8 cellular contexts compared by ENCODE assay signal in the genomic region with DNA sequence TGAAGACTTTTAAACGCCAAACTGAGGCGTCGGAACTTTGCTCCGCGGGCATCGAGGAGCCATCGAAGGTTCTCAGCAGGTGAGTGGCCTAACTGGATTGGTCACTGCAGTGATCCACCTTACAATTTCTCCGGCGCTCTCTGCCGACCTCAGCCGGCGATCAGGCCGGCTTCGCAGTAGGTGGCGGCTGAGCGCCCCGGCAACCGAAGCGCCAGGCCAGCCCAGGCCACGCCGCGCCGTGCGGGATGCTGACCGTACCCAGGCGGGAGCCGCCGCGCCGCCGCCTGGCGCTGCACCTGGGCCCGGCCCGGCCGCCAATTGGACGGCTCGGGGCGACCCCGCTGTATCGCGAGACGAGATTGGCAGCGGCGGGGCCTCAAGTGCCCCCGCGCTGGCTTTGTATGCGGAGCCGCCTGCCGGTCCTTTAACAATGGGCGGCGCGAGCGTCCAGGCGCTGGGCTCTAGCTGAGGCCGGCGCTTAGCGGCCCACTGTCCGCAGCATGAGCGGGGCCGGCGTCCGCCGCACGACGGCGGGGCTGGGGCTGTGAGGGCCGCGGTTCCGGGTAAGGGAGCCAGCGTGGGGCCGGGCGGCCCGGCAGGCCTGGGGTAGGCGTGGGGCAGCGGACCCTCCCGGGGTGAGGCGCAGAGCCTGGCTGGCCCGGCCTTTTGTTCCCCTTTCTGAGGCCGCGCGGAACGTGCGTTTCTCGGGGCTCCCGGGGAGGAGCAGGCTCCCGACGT. TPM values are rescaled to one million over a fixed set of nuclear protein-coding genes. Genes with fewer than 3 reads are reported as not detected.
DNase-seq lines count a peak whose midpoint lies in the region; ATAC-seq and TF ChIP-seq lines count a peak whose summit lies in the region.

A gene with protein sequence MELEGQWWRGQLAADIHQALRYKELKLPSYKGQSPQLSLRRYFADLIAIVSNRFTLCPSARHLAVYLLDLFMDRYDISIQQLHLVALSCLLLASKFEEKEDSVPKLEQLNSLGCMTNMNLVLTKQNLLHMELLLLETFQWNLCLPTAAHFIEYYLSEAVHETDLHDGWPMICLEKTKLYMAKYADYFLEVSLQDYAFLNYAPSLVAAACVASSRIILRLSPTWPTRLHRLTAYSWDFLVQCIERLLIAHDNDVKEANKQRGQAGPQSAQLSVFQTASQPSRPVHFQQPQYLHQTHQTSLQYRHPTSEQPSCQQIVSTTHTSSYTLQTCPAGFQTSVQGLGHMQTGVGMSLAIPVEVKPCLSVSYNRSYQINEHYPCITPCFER (plus strand): TSS at position 427 of the 738 bp plus-strand sequence. CDS start 811 bp downstream, outside the sequence.

- intact Hi-C loops in adrenal gland (cut with DNase I), result no loop called here
- intact Hi-C loops in left ventricle myocardium inferior (cut with micrococcal nuclease), result no loop called here
- intact Hi-C loops in posterior vena cava (cut with DNase I), result loop anchor here in 1 of 2 donors (5.0 kb wide), 1 partner anchor 1441 kb away; no protein-coding TSS in a partner anchor

- 0 to 8% (median 0%) methylated on average over 7 to 87 of the region's 87 CpGs for WGBS in adrenal gland, 4 donors
- WGBS in upper lobe of left lung, 2 donors, result 1 to 2% methylated on average over 7 to 46 of the region's 87 CpGs

- H3K27me3 ChIP-seq in adrenal gland, result no peaks in the 10 kb centered on the region
- no peaks in the 10 kb centered on the region for H3K27me3 ChIP-seq in left ventricle myocardium inferior (ENCODE audit: low read depth)
- H3K27me3 ChIP-seq in upper lobe of left lung, result no peaks in the 10 kb centered on the region

- TF ChIP-seq EP300 in upper lobe of left lung (IDR thresholded peaks at IDR 0.05), result no peak

- DNase-seq in GM12865 (ENCODE audit: low read depth) (peak; percentile 92), NCI-H1048 (lab: John Stamatoyannopoulos, UW) (peak; percentile 69), SW480 (ENCODE audit: low spot score) (peak; percentile 86), adrenal gland (peak; percentile 88 to 95 (median 90)), left ventricle myocardium inferior (peak; percentile 89), posterior vena cava (ENCODE audit: low spot score) (peak; percentile 96), upper lobe of left lung (peak; percentile 89 to 98)

- no peak for TF ChIP-seq CTCF in GM12865 (IDR thresholded peaks at IDR 0.05; ENCODE audit: insufficient read depth, low read depth, low read length, missing control alignments)
- peak in 3 of 6 experiments; percentile 5 to 31 (median 17) for TF ChIP-seq CTCF in adrenal gland (IDR thresholded peaks at IDR 0.05)
- TF ChIP-seq CTCF in left ventricle myocardium inferior (IDR thresholded peaks at IDR 0.05; ENCODE audit: borderline replicate concordance), result peak; percentile 39
- TF ChIP-seq CTCF in upper lobe of left lung (IDR thresholded peaks at IDR 0.05), result peak in 4 of 6 experiments; percentile 18 to 55 (median 42)

- H3K4me1 ChIP-seq in adrenal gland (replicated peaks in 1 of 2), result peaks cover 11 to 16% of the 10 kb centered on the region in 2 donors
- peaks cover 25% of the 10 kb centered on the region for H3K4me1 ChIP-seq in left ventricle myocardium inferior
- peaks cover 4 to 33% (median 12%) of the 10 kb centered on the region in 4 donors for H3K4me1 ChIP-seq in upper lobe of left lung

- H3K36me3 ChIP-seq in adrenal gland (replicated peaks in 1 of 2), result no peaks in the 10 kb centered on the region
- H3K36me3 ChIP-seq in left ventricle myocardium inferior, result no peaks in the 10 kb centered on the region
- H3K36me3 ChIP-seq in upper lobe of left lung, result no peaks in the 10 kb centered on the region

- H3K9me3 ChIP-seq in adrenal gland (replicated peaks in 1 of 3) (no peaks in the 10 kb centered on the region), left ventricle myocardium inferior (replicated peaks) (no peaks in the 10 kb centered on the region), upper lobe of left lung (no peaks in the 10 kb centered on the region)

- TF ChIP-seq POLR2A in adrenal gland (IDR thresholded peaks at IDR 0.05) (peak; percentile 76 to 90), upper lobe of left lung (IDR thresholded peaks at IDR 0.05) (peak; percentile 40 to 91 (median 74))

- H3K4me3 ChIP-seq in GM12865 (ENCODE audit: low read depth, low read length) (peak within 1 kb of the TSS; percentile 92), adrenal gland (peak within 1 kb of the TSS; percentile 71 to 95 (median 78)), left ventricle myocardium inferior (peak within 1 kb of the TSS; percentile 82), upper lobe of left lung (peak within 1 kb of the TSS; percentile 74 to 90 (median 80))

- ATAC-seq in HG02588 (IDR thresholded peaks at IDR 0.05; ENCODE audit: unreplicated experiment), result peak; percentile 88
- peak; percentile 94 to 96 for ATAC-seq in upper lobe of left lung (ENCODE audit: low FRiP score in 2 of 2)

- H3K27ac ChIP-seq in adrenal gland (peak within 1 kb of the TSS; percentile 51 to 94 (median 88)), left ventricle myocardium inferior (replicated peaks) (peak within 1 kb of the TSS; percentile 89), upper lobe of left lung (peak within 1 kb of the TSS; percentile 79 to 94 (median 90))

RNA-seq across cellular contexts. Expression of the gene that starts here (rescaled TPM):
- total RNA-seq in adrenal gland (10 to 100 TPM in 1 of 8 donors, 1 to 10 TPM in 7; 4.1 to 10.7 (median 6.1) TPM), left ventricle myocardium inferior (2.4 TPM), posterior vena cava (1 to 10 TPM; 4.8 to 6.2 TPM), upper lobe of left lung (1 to 10 TPM in 5 of 6 donors, under 1 TPM in 1; 0.55 to 7.7 (median 5.5) TPM)
- 1 to 10 TPM; 3.4 to 6.5 (median 3.8) TPM for polyA plus RNA-seq in adrenal gland

Comparison
In these comparisons a context has a peak if more than half of its experiments do, and no peak if none do; other contexts are left out.
1. Peak in every context shown above with its lines: DNase-seq, ATAC-seq, H3K4me3 ChIP-seq and H3K27ac ChIP-seq.